In genomic region chr3:140931016-140931454, GRCh38 we compare ENCODE assay signal across 18 cellular contexts. TPM values are rescaled to one million over a fixed set of nuclear protein-coding genes. Genes with fewer than 3 reads are reported as not detected.
DNase-seq lines count a peak whose midpoint lies in the region; TF ChIP-seq lines count a peak whose summit lies in the region.
"Had no signal": no experiment of that assay in that cellular context is flagged by ENCODE, and none has a peak within 500 bp of the region (broad histone marks: within the 10 kb centered on the region; RNA-seq: fewer than 3 reads in every experiment).

No MANE protein-coding gene starts in this region.

- H3K27me3 ChIP-seq in Karpas-422 (ENCODE audit: low read length) (no peaks in the 10 kb centered on the region), ascending aorta (no peaks in the 10 kb centered on the region)

- H3K9me3 ChIP-seq in Karpas-422 (ENCODE audit: low read length) (no peaks in the 10 kb centered on the region), ascending aorta (no peaks in the 10 kb centered on the region)
- H3K9me3 ChIP-seq: gastroesophageal sphincter, thoracic aorta had no signal

- TF ChIP-seq CTCF in fibroblast of mammary gland (conservative IDR thresholded peaks at IDR 0.05; ENCODE audit: control insufficient read depth, insufficient read depth, low read depth, low read length) (no peak), nephron (IDR thresholded peaks at IDR 0.05; ENCODE audit: unreplicated experiment in 3 of 3) (no peak), ascending aorta (IDR thresholded peaks at IDR 0.05) (no peak)

- no peak overlapping the region for H2AFZ ChIP-seq in Karpas-422 (ENCODE audit: low read length)

- no peaks in the 10 kb centered on the region for H4K20me1 ChIP-seq in Karpas-422 (ENCODE audit: insufficient read depth, low read depth, low read length)

- H3K36me3 ChIP-seq in Karpas-422 (ENCODE audit: insufficient read depth, low read length) (no peaks in the 10 kb centered on the region), ascending aorta (no peaks in the 10 kb centered on the region)
- H3K36me3 ChIP-seq: gastroesophageal sphincter, thoracic aorta had no signal

- H3K9me2 ChIP-seq in Karpas-422 (replicated peaks; ENCODE audit: insufficient read depth, low read length) = no peaks in the 10 kb centered on the region

- H3K79me2 ChIP-seq in Karpas-422 (ENCODE audit: low read length) = no peaks in the 10 kb centered on the region

- in situ Hi-C loops in G401 (cut with HindIII; ENCODE audit: low sequenced_read_pairs) = no loop called here

- peak overlapping the region; percentile 60 to 64 (median 64) for H3K4me3 Mint-ChIP-seq in nephron
- H3K4me3 Mint-ChIP-seq: activated CD8-positive, alpha-beta T cell treated with anti-CD3 and anti-CD28 coated beads for 36 hours had no signal

- peak; percentile 30 for DNase-seq in ELF-1 (ENCODE audit: low read depth, low spot score)
- peak; percentile 46 for DNase-seq in Karpas-422
- DNase-seq in fibroblast of mammary gland (ENCODE audit: low read depth) = peak; percentile 40
- no peak for DNase-seq in dedifferentiated amniotic fluid mesenchymal stem cell (ENCODE audit: extremely low spot score)
- DNase-seq in activated CD4-positive, alpha-beta T cell treated with anti-CD3 and anti-CD28 coated beads for 4 hours = no peak
- no peak for DNase-seq in ascending aorta (ENCODE audit: low spot score in 2 of 2)
- DNase-seq in G401 (ENCODE audit: low spot score) = no peak
- DNase-seq: activated CD8-positive, alpha-beta T cell treated with anti-CD3 and anti-CD28 coated beads for 36 hours; activated T-cell treated with anti-CD3 and anti-CD28 coated beads, Interleukin-2, amount 50 U/mL, for 48 hours; cerebellar nuclear complex; kidney; midbrain; NCI-H1092; NCI-H2171; stimulated activated CD4-positive, alpha-beta T cell treated with anti-CD3 and anti-CD28 coated beads, Interleukin-4, amount 100 ng/mL, for 4 hours had no signal

- H3K27ac ChIP-seq in Karpas-422 (ENCODE audit: low read length) = no peak overlapping the region
- no peak overlapping the region for H3K27ac ChIP-seq in ascending aorta
- H3K27ac ChIP-seq: gastroesophageal sphincter, thoracic aorta had no signal

- H3K4me2 ChIP-seq in Karpas-422 (ENCODE audit: low read depth, low read length, poor library complexity, severe bottlenecking) = peak overlapping the region; percentile 28

- no peaks in the 10 kb centered on the region for H3K4me1 Mint-ChIP-seq in nephron

- no peak overlapping the region for H3K9ac ChIP-seq in Karpas-422 (ENCODE audit: low read length)

- intact Hi-C loops in ascending aorta (cut with DNase I) = no loop called here

- H3K27me3 Mint-ChIP-seq in nephron (ENCODE audit: low read depth) = no peaks in the 10 kb centered on the region

- H3K4me1 ChIP-seq in Karpas-422 (ENCODE audit: low read length) (no peaks in the 10 kb centered on the region), ascending aorta (no peaks in the 10 kb centered on the region)
- H3K4me1 ChIP-seq: gastroesophageal sphincter had no signal

- H3K9me3 Mint-ChIP-seq in nephron = peaks cover 3% of the 10 kb centered on the region

- H3K27ac Mint-ChIP-seq in nephron = no peak overlapping the region
- H3K27ac Mint-ChIP-seq: activated CD8-positive, alpha-beta T cell treated with anti-CD3 and anti-CD28 coated beads for 36 hours had no signal

- H3K4me3 ChIP-seq in Karpas-422 (ENCODE audit: low read length) (no peak overlapping the region; the same call in 1 of the 2 replicates), fibroblast of mammary gland (ENCODE audit: control insufficient read depth, low read depth, low read length) (no peak overlapping the region), ascending aorta (no peak overlapping the region)
- H3K4me3 ChIP-seq: gastroesophageal sphincter, thoracic aorta had no signal

- no peaks in the 10 kb centered on the region for H3K36me3 Mint-ChIP-seq in nephron (ENCODE audit: low read depth)

RNA-seq across cellular contexts. Expression of gene SLC25A36, which starts 10.6 kb away (rescaled TPM):
- total RNA-seq in Karpas-422 (2014; rRNA removed; shearing (Covaris generic); ENCODE audit: low replicate concordance) = 143 and 204 TPM in 2 replicates
- 19.1 TPM for total RNA-seq in ascending aorta
- 37.2 and 86.8 TPM in 2 replicates for total RNA-seq in G401 (2014; rRNA removed; shearing (Covaris generic))

Comparison
In these comparisons a context has a peak if more than half of its experiments do, and no peak if none do; other contexts are left out.
1. DNase-seq: peak in ELF-1 (single experiment), Karpas-422 (single experiment) and fibroblast of mammary gland (single experiment); none in dedifferentiated amniotic fluid mesenchymal stem cell (single experiment), activated CD4-positive, alpha-beta T cell treated with anti-CD3 and anti-CD28 coated beads for 4 hours (0 of 2), ascending aorta (0 of 2) and G401 (single experiment).